Comparison of ENCODE assay signal across 7 cellular contexts in genomic region chr6:13908955-13909381, GRCh38. TPM values are rescaled to one million over a fixed set of nuclear protein-coding genes. Genes with fewer than 3 reads are reported as not detected.
DNase-seq lines count a peak whose midpoint lies in the region; TF ChIP-seq lines count a peak whose summit lies in the region.

No MANE protein-coding gene starts in this region.

- H3K4me1 ChIP-seq in NT2/D1 (ENCODE audit: insufficient read depth, insufficient read length) (no peaks in the 10 kb centered on the region), osteoblast (ENCODE audit: insufficient read depth, low read length) (no peaks in the 10 kb centered on the region)

- no peaks in the 10 kb centered on the region for H3K9me3 ChIP-seq in NT2/D1 (ENCODE audit: insufficient read depth, low read length)
- H3K9me3 ChIP-seq in osteoblast (ENCODE audit: low read depth, low read length), result no peaks in the 10 kb centered on the region

- DNase-seq in GM03348 (ENCODE audit: low spot score), result peak; percentile 82
- peak; percentile 54 for DNase-seq in NT2/D1 (ENCODE audit: low read depth, low spot score)
- DNase-seq in activated T-helper 1 cell treated with Interleukin-2 at 50 U/mL for 16 hours (ENCODE audit: low read depth), result peak; percentile 21
- peak; percentile 69 for DNase-seq in fibroblast of the conjunctiva (ENCODE audit: low read depth)
- DNase-seq in osteoblast (ENCODE audit: insufficient read length, low spot score, missing footprints), result peak; percentile 89
- no peak for DNase-seq in ureter (ENCODE audit: low spot score)

- no peaks in the 10 kb centered on the region for H4K20me1 ChIP-seq in osteoblast (ENCODE audit: insufficient read depth, low read length)

- peaks cover 5% of the 10 kb centered on the region for H3K27me3 ChIP-seq in NT2/D1 (ENCODE audit: insufficient read depth, insufficient read length)
- H3K27me3 ChIP-seq in osteoblast (ENCODE audit: insufficient read depth, low read length), result peaks cover 20% of the 10 kb centered on the region

- TF ChIP-seq RAD21 in Ishikawa (IDR thresholded peaks at IDR 0.05; ENCODE audit: low read depth), result peak; percentile 95

- no peak overlapping the region for H3K27ac ChIP-seq in osteoblast (ENCODE audit: low read depth, low read length)

- H3K4me3 ChIP-seq in NT2/D1 (ENCODE audit: insufficient read length, low read depth) (no peak overlapping the region), osteoblast (ENCODE audit: insufficient read depth, low read length) (no peak overlapping the region)

- no peak for TF ChIP-seq EP300 in Ishikawa (IDR thresholded peaks at IDR 0.05; ENCODE audit: borderline replicate concordance)

- no peak overlapping the region for H3K4me2 ChIP-seq in osteoblast (ENCODE audit: insufficient read depth, low read length)

- H3K36me3 ChIP-seq in NT2/D1 (ENCODE audit: insufficient read depth, insufficient read length, low read length), result no peaks in the 10 kb centered on the region
- H3K36me3 ChIP-seq in osteoblast (ENCODE audit: insufficient read depth, low read length), result no peaks in the 10 kb centered on the region

- peak; percentile 82 for TF ChIP-seq CTCF in osteoblast (IDR thresholded peaks at IDR 0.05; ENCODE audit: extremely low read depth, low read depth, low read length)

- H2AFZ ChIP-seq in osteoblast (ENCODE audit: low read length), result no peak overlapping the region

- H3K9ac ChIP-seq in NT2/D1 (ENCODE audit: insufficient read length, low read depth), result no peak overlapping the region

- no peaks in the 10 kb centered on the region for H3K79me2 ChIP-seq in osteoblast (ENCODE audit: insufficient read depth, low read length)

TF ChIP-seq in Ishikawa, 13 proteins besides CTCF, POLR2A, EP300 and RAD21:
- TF ChIP-seq YY1 (IDR thresholded peaks at IDR 0.05; ENCODE audit: low read depth), result no peak
- no peak for TF ChIP-seq REST (IDR thresholded peaks at IDR 0.05; ENCODE audit: low read depth)
- no peak for TF ChIP-seq TAF1 (IDR thresholded peaks at IDR 0.05; ENCODE audit: low read depth)
- TF ChIP-seq FOXM1 (IDR thresholded peaks at IDR 0.05; ENCODE audit: borderline replicate concordance, low read depth), result no peak
- TF ChIP-seq EGR1 (IDR thresholded peaks at IDR 0.05), result no peak
- TF ChIP-seq ZBTB7A (IDR thresholded peaks at IDR 0.05; ENCODE audit: low read depth), result no peak
- TF ChIP-seq NFIC (IDR thresholded peaks at IDR 0.05), result no peak
- no peak for TF ChIP-seq USF1 (IDR thresholded peaks at IDR 0.05)
- no peak for TF ChIP-seq CREB1 (IDR thresholded peaks at IDR 0.05; ENCODE audit: low read depth)
- TF ChIP-seq CEBPB (IDR thresholded peaks at IDR 0.05), result no peak
- TF ChIP-seq MAX (IDR thresholded peaks at IDR 0.05), result no peak
TF ChIP-seq in Ishikawa: peak in this region for 0.

RNA-seq across cellular contexts. Expression of gene RNF182, which starts 15.8 kb away (rescaled TPM):
- 3.3 and 4.4 TPM in 2 replicates for total RNA-seq in osteoblast
- 0.89 TPM for total RNA-seq in ureter
